Comparison of ENCODE assay signal across 8 cellular contexts in the genomic region with DNA sequence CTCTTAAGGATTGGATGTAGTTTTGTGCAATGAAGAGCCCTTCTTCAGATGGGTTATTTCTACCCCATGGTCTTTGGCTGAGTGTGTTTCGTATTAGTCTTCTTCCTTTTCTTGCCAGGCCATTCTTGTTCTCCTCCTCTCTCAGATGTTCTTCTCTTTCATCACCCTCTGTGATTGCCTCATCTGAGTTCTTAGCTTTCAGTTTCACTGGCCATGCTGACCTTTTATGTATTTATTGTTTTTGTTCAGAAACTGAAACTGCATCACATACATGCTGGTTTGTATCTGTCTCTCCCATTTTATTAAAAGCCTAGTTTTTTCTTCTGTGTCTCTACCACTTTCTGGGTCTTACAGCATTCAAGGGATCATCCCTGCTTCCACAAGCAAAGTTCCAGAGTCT. TPM values are rescaled to one million over a fixed set of nuclear protein-coding genes. Genes with fewer than 3 reads are reported as not detected.
DNase-seq lines count a peak whose midpoint lies in the region; ATAC-seq and TF ChIP-seq lines count a peak whose summit lies in the region.

No MANE protein-coding gene starts in this region.

- peaks cover 12% of the 10 kb centered on the region for H3K36me3 Mint-ChIP-seq in activated CD4-positive, alpha-beta T cell treated with anti-CD3 and anti-CD28 coated beads, Interleukin-2, amount 10 ng/mL, durations not matched to agents 24 days and 14 days (ENCODE audit: low read depth)
- no peaks in the 10 kb centered on the region for H3K36me3 Mint-ChIP-seq in type B pancreatic cell

- peak; percentile 88 for ATAC-seq in HG02938 (IDR thresholded peaks at IDR 0.05; ENCODE audit: unreplicated experiment)

- no peaks in the 10 kb centered on the region for H3K27me3 Mint-ChIP-seq in activated CD4-positive, alpha-beta T cell treated with anti-CD3 and anti-CD28 coated beads, Interleukin-2, amount 10 ng/mL, durations not matched to agents 24 days and 14 days
- H3K27me3 Mint-ChIP-seq in type B pancreatic cell, result peaks cover 3% of the 10 kb centered on the region

- H3K9me3 Mint-ChIP-seq in activated CD4-positive, alpha-beta T cell treated with anti-CD3 and anti-CD28 coated beads, Interleukin-2, amount 10 ng/mL, durations not matched to agents 24 days and 14 days, result peaks cover 3% of the 10 kb centered on the region
- no peaks in the 10 kb centered on the region for H3K9me3 Mint-ChIP-seq in type B pancreatic cell

- intact Hi-C loops in activated CD4-positive, alpha-beta T cell treated with anti-CD3 and anti-CD28 coated beads, Interleukin-2, amount 10 ng/mL, durations not matched to agents 24 days and 14 days (cut with micrococcal nuclease), result loop anchor here (2.0 kb wide), 1 partner anchor 52 kb away; no protein-coding TSS in a partner anchor

- DNase-seq in activated CD4-positive, alpha-beta T cell treated with anti-CD3 and anti-CD28 coated beads, Interleukin-2, amount 10 ng/mL, durations not matched to agents 24 days and 14 days, result peak; percentile 84
- no peak for DNase-seq in activated CD4-positive, alpha-beta T cell treated with anti-CD3 and anti-CD28 coated beads, Interleukin-2, amount 50 U/mL, for 48 hours
- DNase-seq in SKM-1 treated with dmso at 0.1 percent for 144 hours (lab: John Stamatoyannopoulos, UW; ENCODE audit: unreplicated experiment) (peak; percentile 70), glomerular visceral epithelial cell (ENCODE audit: extremely low spot score) (peak; percentile 30), type B pancreatic cell (ENCODE audit: extremely low spot score, unreplicated experiment) (no peak), NCI-H524 (lab: John Stamatoyannopoulos, UW) (no peak), superior temporal gyrus (ENCODE audit: extremely low spot score) (no peak)

- peak overlapping the region; percentile 67 for H3K4me3 Mint-ChIP-seq in activated CD4-positive, alpha-beta T cell treated with anti-CD3 and anti-CD28 coated beads, Interleukin-2, amount 10 ng/mL, durations not matched to agents 24 days and 14 days
- no peak overlapping the region for H3K4me3 Mint-ChIP-seq in type B pancreatic cell

- H3K27ac Mint-ChIP-seq in activated CD4-positive, alpha-beta T cell treated with anti-CD3 and anti-CD28 coated beads, Interleukin-2, amount 10 ng/mL, durations not matched to agents 24 days and 14 days, result peak overlapping the region; percentile 78
- H3K27ac Mint-ChIP-seq in type B pancreatic cell, result peak overlapping the region; percentile 37

- peaks cover 68% of the 10 kb centered on the region for H3K4me1 Mint-ChIP-seq in activated CD4-positive, alpha-beta T cell treated with anti-CD3 and anti-CD28 coated beads, Interleukin-2, amount 10 ng/mL, durations not matched to agents 24 days and 14 days
- H3K4me1 Mint-ChIP-seq in type B pancreatic cell (ENCODE audit: unreplicated experiment), result no peaks in the 10 kb centered on the region

- TF ChIP-seq CTCF in type B pancreatic cell (conservative IDR thresholded peaks at IDR 0.05), result no peak

RNA-seq across cellular contexts. Expression of a gene that starts 21.7 kb away (rescaled TPM):
- total RNA-seq in activated CD4-positive, alpha-beta T cell treated with anti-CD3 and anti-CD28 coated beads, Interleukin-2, amount 10 ng/mL, durations not matched to agents 24 days and 14 days, result 42.1 and 45.4 TPM in 2 replicates
- total RNA-seq in type B pancreatic cell (ENCODE audit: low replicate concordance), result 12.0 and 14.7 TPM in 2 replicates

Comparison
In these comparisons a context has a peak if more than half of its experiments do, and no peak if none do; other contexts are left out.
1. DNase-seq: peak in activated CD4-positive, alpha-beta T cell treated with anti-CD3 and anti-CD28 coated beads, Interleukin-2, amount 10 ng/mL, durations not matched to agents 24 days and 14 days (single experiment), SKM-1 treated with dmso at 0.1 percent for 144 hours (single experiment) and glomerular visceral epithelial cell (single experiment); none in activated CD4-positive, alpha-beta T cell treated with anti-CD3 and anti-CD28 coated beads, Interleukin-2, amount 50 U/mL, for 48 hours (0 of 2), type B pancreatic cell (single experiment), NCI-H524 (0 of 2) and superior temporal gyrus (single experiment).